ENCODE assay signal across 15 cellular contexts in the genomic region with DNA sequence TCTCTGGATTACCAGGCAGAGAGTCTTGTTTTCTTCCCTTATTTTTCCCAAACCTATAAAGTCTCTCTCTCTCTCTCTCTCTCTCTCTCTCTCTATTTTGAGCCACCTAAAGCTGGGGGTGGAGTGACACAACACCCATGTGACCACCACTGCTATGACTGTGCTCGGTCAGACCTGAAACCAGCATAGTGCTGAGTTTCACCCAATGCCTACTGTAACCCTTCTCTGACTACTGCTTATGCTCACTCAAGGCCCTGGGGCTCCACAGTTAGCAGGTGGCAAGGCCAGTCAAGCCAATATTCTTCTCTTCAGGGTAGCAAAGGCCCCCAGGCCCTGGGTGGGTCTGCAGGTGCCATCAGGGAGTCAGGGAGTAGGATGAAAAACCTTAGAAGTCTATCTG.
DNase-seq lines count a peak whose midpoint lies in the region; ATAC-seq and TF ChIP-seq lines count a peak whose summit lies in the region.
"Had no signal": no experiment of that assay in that cellular context is flagged by ENCODE, and none has a peak within 500 bp of the region (broad histone marks: within the 10 kb centered on the region; RNA-seq: fewer than 3 reads in every experiment).

No MANE protein-coding gene starts in this region.

- H3K27me3 Mint-ChIP-seq in glutamatergic neuron (ENCODE audit: unreplicated experiment) = no peaks in the 10 kb centered on the region

- H3K4me1 Mint-ChIP-seq in glutamatergic neuron (ENCODE audit: low read depth, unreplicated experiment) = no peaks in the 10 kb centered on the region
- H3K4me1 Mint-ChIP-seq: CD14-positive monocyte, nephron progenitor cell had no signal

- DNase-seq in pons (ENCODE audit: low spot score) (no peak), glutamatergic neuron (no peak), hypothalamus (lab: John Stamatoyannopoulos, UW) (no peak), NCI-H345 treated with DMSO at 0.1 percent for 48 hours (lab: John Stamatoyannopoulos, UW; ENCODE audit: unreplicated experiment) (no peak)
- DNase-seq: activated CD8-positive, alpha-beta memory T cell treated with anti-CD3 and anti-CD28 coated beads, Interleukin-2, amount 50 U/mL, for 4 hours; effector CD8-positive, alpha-beta T cell; GDM1; left ventricle myocardium inferior; NCI-H2171 treated with DMSO at 0.1 percent for 48 hours; nephron progenitor cell had no signal

- no peak overlapping the region for H3K4me3 Mint-ChIP-seq in glutamatergic neuron (ENCODE audit: unreplicated experiment)
- H3K4me3 Mint-ChIP-seq: CD14-positive monocyte, nephron progenitor cell had no signal

- no peaks in the 10 kb centered on the region for H3K36me3 Mint-ChIP-seq in glutamatergic neuron (ENCODE audit: unreplicated experiment)
- H3K36me3 Mint-ChIP-seq: CD14-positive monocyte had no signal

- peaks cover 2% of the 10 kb centered on the region for H3K9me3 Mint-ChIP-seq in glutamatergic neuron (ENCODE audit: unreplicated experiment)

- no peak overlapping the region for H3K27ac Mint-ChIP-seq in glutamatergic neuron (ENCODE audit: unreplicated experiment)
- H3K27ac Mint-ChIP-seq: CD14-positive monocyte, nephron progenitor cell had no signal

- peak; percentile 100 for ATAC-seq in GM18858 (IDR thresholded peaks at IDR 0.05; ENCODE audit: unreplicated experiment)
- peak; percentile 99 for ATAC-seq in GM21367 (IDR thresholded peaks at IDR 0.05; ENCODE audit: unreplicated experiment)
- ATAC-seq in HG02938 (IDR thresholded peaks at IDR 0.05; ENCODE audit: unreplicated experiment) = peak; percentile 100
- ATAC-seq in HG03520 (IDR thresholded peaks at IDR 0.05; ENCODE audit: unreplicated experiment) = peak; percentile 100

- TF ChIP-seq CTCF in glutamatergic neuron (IDR thresholded peaks at IDR 0.05; ENCODE audit: partially characterized antibody, unreplicated experiment) = no peak
